21 cellular contexts compared by ENCODE assay signal in the genomic region with DNA sequence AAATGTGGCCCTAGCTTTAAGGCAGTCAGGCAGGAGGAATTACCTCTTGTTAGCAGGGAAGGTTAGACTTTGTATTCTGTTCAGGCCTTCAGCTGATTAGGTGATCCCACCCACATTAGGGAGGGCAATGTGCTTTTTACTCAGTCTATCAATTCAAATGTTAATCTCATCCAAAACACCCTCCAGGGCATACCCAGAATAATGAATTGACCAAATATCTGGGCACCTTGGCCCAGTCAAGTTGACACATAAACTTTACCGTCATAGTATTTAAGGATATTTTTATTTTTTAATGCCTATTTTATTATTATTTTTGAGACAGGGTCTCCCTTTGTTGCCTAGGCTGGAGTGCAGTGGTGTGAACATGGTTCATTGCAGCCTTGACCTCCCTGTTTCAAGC.
DNase-seq lines count a peak whose midpoint lies in the region; ATAC-seq and TF ChIP-seq lines count a peak whose summit lies in the region.
"Had no signal": no experiment of that assay in that cellular context is flagged by ENCODE, and none has a peak within 500 bp of the region (broad histone marks: within the 10 kb centered on the region; RNA-seq: fewer than 3 reads in every experiment).

No MANE protein-coding gene starts in this region.

- H3K4me1 Mint-ChIP-seq in MCF 10A (ENCODE audit: insufficient read depth, unreplicated experiment) (peaks cover 26% of the 10 kb centered on the region), WTC11 (peaks cover 80% of the 10 kb centered on the region)
- H3K4me1 Mint-ChIP-seq: B cell; CD4-positive, CD25-positive, alpha-beta regulatory T cell had no signal

- CTCF ChIA-PET in MCF 10A (lab: Yijun Ruan, JAX): interaction anchor here (0.6 to 1.2 kb wide), 3 partner anchors 24 to 1672 kb away, joined by 4 to 6 read pairs (median 5); no protein-coding TSS in a partner anchor
- CTCF ChIA-PET in HEK293 (lab: Yijun Ruan, JAX): no interaction called here
- CTCF ChIA-PET in WTC11 (lab: Charles Lee): no interaction called here

- no peaks in the 10 kb centered on the region for H3K9me3 Mint-ChIP-seq in MCF 10A (ENCODE audit: unreplicated experiment)
- peaks cover 19% of the 10 kb centered on the region for H3K9me3 Mint-ChIP-seq in WTC11

- no peaks in the 10 kb centered on the region for H3K4me1 ChIP-seq in breast epithelium
- no peaks in the 10 kb centered on the region for H3K4me1 ChIP-seq in HEK293 (ENCODE audit: control insufficient read depth, insufficient read depth, low read length)
- peaks cover 33 to 35% of the 10 kb centered on the region in 2 donors for H3K4me1 ChIP-seq in thyroid gland
- H3K4me1 ChIP-seq: BLaER1 had no signal

- WGBS in thyroid gland, 2 donors: 100% methylated on average over 1 of the region's 1 CpG

- no peaks in the 10 kb centered on the region for H3K36me3 ChIP-seq in breast epithelium
- H3K36me3 ChIP-seq in HEK293 (ENCODE audit: control insufficient read depth in 2 of 2, insufficient read depth in 1 of 2, low read length in 2 of 2): no peaks in the 10 kb centered on the region
- H3K36me3 ChIP-seq in thyroid gland: no peaks in the 10 kb centered on the region
- H3K36me3 ChIP-seq: BLaER1 had no signal

- H3K4me3 ChIP-seq in breast epithelium (no peak overlapping the region), HEK293 (ENCODE audit: low read depth, low read length) (no peak overlapping the region), thyroid gland (replicated peaks in 1 of 3) (no peak overlapping the region)
- H3K4me3 ChIP-seq: BLaER1, GM12878 had no signal

- peak overlapping the region; percentile 57 for H3K27ac Mint-ChIP-seq in MCF 10A (ENCODE audit: low read depth, unreplicated experiment)
- peak overlapping the region; percentile 67 for H3K27ac Mint-ChIP-seq in WTC11
- H3K27ac Mint-ChIP-seq: B cell; CD4-positive, CD25-positive, alpha-beta regulatory T cell; CD8-positive, alpha-beta T cell had no signal

- no peak overlapping the region for H3K4me3 Mint-ChIP-seq in MCF 10A (ENCODE audit: unreplicated experiment)
- no peak overlapping the region for H3K4me3 Mint-ChIP-seq in WTC11
- H3K4me3 Mint-ChIP-seq: B cell; CD8-positive, alpha-beta T cell had no signal

- H3K27ac ChIP-seq in breast epithelium: no peak overlapping the region
- H3K27ac ChIP-seq in HEK293 (ENCODE audit: extremely low read depth, low read depth, low read length): no peak overlapping the region
- H3K27ac ChIP-seq in thyroid gland: peak overlapping the region in 2 of 3 donors; percentile 89
- H3K27ac ChIP-seq: 22Rv1, BLaER1, C4-2B had no signal

- BruUV-seq in MCF 10A (replicated peaks; lab: Mats Ljungman, UMichigan): no TSS peak

- POLR2A ChIA-PET in MCF 10A (lab: Yijun Ruan, JAX) (interaction anchor here (0.9 kb wide), 1 partner anchor 146 kb away, joined by 3 read pairs; a partner anchor contains a TSS), HEK293 (lab: Yijun Ruan, JAX) (no interaction called here), WTC11 (lab: Charles Lee) (no interaction called here)

- DNase-seq in MCF 10A (ENCODE audit: unreplicated experiment): no peak
- DNase-seq in breast epithelium (ENCODE audit: low spot score in 2 of 2): no peak
- DNase-seq in WTC11 (ENCODE audit: low spot score): no peak
- DNase-seq in thyroid gland: no peak
- DNase-seq in hepatic stellate cell (ENCODE audit: low spot score): no peak
- DNase-seq: Caco-2; CD4-positive, CD25-positive, alpha-beta regulatory T cell; CD8-positive, alpha-beta T cell; DMS153; GDM1; GOT3; H7 had no signal

- no peak for ATAC-seq in WTC11
- no peak for ATAC-seq in HG03159 (IDR thresholded peaks at IDR 0.05; ENCODE audit: unreplicated experiment)
- no peak for ATAC-seq in GM21528 (IDR thresholded peaks at IDR 0.05; ENCODE audit: low FRiP score, unreplicated experiment)
- ATAC-seq: CD8-positive, alpha-beta T cell; GM12878; HCT116 had no signal

- no peaks in the 10 kb centered on the region for H3K27me3 Mint-ChIP-seq in MCF 10A (ENCODE audit: insufficient read depth, unreplicated experiment)
- H3K27me3 Mint-ChIP-seq in WTC11 (ENCODE audit: low read depth): no peaks in the 10 kb centered on the region
- H3K27me3 Mint-ChIP-seq: B cell; CD4-positive, CD25-positive, alpha-beta regulatory T cell had no signal

- intact Hi-C loops in MCF 10A (cut with micrococcal nuclease) (no loop called here), breast epithelium (cut with DNase I; ENCODE audit: low total_unique reads) (no loop called here), thyroid gland (cut with DNase I) (no loop called here)

- H3K9me3 ChIP-seq in breast epithelium (no peaks in the 10 kb centered on the region), HEK293 (ENCODE audit: control insufficient read depth, insufficient read depth, low read depth, low read length) (no peaks in the 10 kb centered on the region), thyroid gland (no peaks in the 10 kb centered on the region)
- H3K9me3 ChIP-seq: Caco-2 had no signal

- TF ChIP-seq CTCF in MCF 10A (IDR thresholded peaks at IDR 0.05; ENCODE audit: unreplicated experiment) (no peak), breast epithelium (IDR thresholded peaks at IDR 0.05) (no peak), HEK293 (tag by site-specific recombination; IDR thresholded peaks at IDR 0.05) (no peak), WTC11 (IDR thresholded peaks at IDR 0.05) (no peak), thyroid gland (IDR thresholded peaks at IDR 0.05) (no peak)

- H3K27me3 ChIP-seq in breast epithelium (no peaks in the 10 kb centered on the region), thyroid gland (no peaks in the 10 kb centered on the region)
- H3K27me3 ChIP-seq: BLaER1 had no signal

- no peak for TF ChIP-seq POLR2A in breast epithelium (IDR thresholded peaks at IDR 0.05)
- TF ChIP-seq POLR2A in thyroid gland (IDR thresholded peaks at IDR 0.05): no peak

- H3K36me3 Mint-ChIP-seq in MCF 10A (ENCODE audit: insufficient read depth, unreplicated experiment) (peaks cover 4% of the 10 kb centered on the region), WTC11 (peaks cover 23% of the 10 kb centered on the region)
- H3K36me3 Mint-ChIP-seq: CD4-positive, CD25-positive, alpha-beta regulatory T cell; CD8-positive, alpha-beta T cell had no signal

TF ChIP-seq in HEK293, 187 proteins besides CTCF, POLR2A, EP300 and RAD21 (continues in another document):
- TF ChIP-seq ZNF510 (tag by site-specific recombination; IDR thresholded peaks at IDR 0.05; ENCODE audit: insufficient replicate concordance) (no peak), ZNF248 (tag by site-specific recombination; IDR thresholded peaks at IDR 0.05) (no peak)
- TF ChIP-seq, protein P1, sequence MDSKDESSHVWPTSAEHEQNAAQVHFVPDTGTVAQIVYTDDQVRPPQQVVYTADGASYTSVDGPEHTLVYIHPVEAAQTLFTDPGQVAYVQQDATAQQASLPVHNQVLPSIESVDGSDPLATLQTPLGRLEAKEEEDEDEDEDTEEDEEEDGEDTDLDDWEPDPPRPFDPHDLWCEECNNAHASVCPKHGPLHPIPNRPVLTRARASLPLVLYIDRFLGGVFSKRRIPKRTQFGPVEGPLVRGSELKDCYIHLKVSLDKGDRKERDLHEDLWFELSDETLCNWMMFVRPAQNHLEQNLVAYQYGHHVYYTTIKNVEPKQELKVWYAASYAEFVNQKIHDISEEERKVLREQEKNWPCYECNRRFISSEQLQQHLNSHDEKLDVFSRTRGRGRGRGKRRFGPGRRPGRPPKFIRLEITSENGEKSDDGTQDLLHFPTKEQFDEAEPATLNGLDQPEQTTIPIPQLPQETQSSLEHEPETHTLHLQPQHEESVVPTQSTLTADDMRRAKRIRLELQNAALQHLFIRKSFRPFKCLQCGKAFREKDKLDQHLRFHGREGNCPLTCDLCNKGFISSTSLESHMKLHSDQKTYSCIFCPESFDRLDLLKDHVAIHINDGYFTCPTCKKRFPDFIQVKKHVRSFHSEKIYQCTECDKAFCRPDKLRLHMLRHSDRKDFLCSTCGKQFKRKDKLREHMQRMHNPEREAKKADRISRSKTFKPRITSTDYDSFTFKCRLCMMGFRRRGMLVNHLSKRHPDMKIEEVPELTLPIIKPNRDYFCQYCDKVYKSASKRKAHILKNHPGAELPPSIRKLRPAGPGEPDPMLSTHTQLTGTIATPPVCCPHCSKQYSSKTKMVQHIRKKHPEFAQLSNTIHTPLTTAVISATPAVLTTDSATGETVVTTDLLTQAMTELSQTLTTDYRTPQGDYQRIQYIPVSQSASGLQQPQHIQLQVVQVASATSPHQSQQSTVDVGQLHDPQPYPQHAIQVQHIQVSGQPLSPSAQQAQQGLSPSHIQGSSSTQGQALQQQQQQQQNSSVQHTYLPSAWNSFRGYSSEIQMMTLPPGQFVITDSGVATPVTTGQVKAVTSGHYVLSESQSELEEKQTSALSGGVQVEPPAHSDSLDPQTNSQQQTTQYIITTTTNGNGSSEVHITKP (tag by site-specific recombination; IDR thresholded peaks at IDR 0.05): no peak

TF ChIP-seq in WTC11, 78 proteins besides CTCF, POLR2A, EP300 and RAD21:
- TF ChIP-seq, protein P2, sequence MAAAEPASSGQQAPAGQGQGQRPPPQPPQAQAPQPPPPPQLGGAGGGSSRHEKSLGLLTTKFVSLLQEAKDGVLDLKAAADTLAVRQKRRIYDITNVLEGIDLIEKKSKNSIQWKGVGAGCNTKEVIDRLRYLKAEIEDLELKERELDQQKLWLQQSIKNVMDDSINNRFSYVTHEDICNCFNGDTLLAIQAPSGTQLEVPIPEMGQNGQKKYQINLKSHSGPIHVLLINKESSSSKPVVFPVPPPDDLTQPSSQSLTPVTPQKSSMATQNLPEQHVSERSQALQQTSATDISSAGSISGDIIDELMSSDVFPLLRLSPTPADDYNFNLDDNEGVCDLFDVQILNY (CRISPR knock-in tag; IDR thresholded peaks at IDR 0.05): no peak
- TF ChIP-seq ZNF416 (CRISPR knock-in tag; IDR thresholded peaks at IDR 0.05): peak; percentile 94

Comparison
In these comparisons a context has a peak if more than half of its experiments do, and no peak if none do; other contexts are left out.
1. H3K27ac ChIP-seq: peak in thyroid gland (2 of 3); none in breast epithelium (0 of 2) and HEK293 (single experiment).